ENCODE assay signal across 9 cellular contexts in the genomic region with DNA sequence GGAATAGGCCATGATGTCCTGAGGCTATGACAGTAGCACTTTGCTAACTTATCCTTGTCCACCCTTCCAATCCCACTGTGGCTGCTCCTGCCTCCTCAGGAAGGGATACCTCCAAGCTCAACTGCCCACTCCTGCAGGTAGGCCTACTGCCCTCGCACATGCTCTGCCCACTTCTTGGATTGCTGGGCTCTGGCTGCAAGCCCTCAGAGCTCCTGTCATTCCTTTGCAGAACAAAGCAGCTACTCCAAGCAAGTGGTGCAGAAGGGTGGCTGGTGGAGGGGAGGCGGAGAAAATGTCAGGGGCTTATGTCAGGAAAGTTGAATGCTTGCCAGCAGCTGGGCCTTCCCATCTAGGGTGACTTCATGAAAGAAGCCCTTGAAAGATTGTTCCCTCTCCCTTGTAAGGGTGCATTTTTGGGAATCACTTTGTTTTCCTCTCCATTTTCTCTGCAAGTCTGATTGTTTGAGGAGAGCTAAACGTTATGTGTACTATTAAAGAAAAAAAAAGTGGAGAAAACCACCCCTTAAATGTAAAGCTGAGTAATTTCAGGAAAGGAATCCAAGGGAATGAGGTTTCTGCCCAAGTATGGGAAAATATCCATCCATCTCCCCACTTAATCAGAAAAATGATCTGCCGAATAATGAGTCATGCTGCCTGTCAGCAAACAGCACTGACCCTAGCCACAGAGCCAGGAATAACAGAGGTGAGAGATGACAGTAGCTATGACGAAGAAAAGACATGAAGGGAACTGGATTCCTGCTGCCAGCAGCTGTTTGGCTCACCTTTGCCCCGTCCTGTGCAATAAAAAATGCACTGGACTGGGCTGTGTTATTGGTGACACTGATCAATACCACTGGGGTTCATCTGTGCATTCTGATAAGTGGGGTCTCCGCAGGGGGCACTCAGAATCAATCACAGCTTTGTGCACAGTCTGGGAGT.
A peak's percentile ranks its signal among the peaks of the same experiment; 100 is the strongest.
DNase-seq lines count a peak whose midpoint lies in the region; ATAC-seq, FAIRE-seq and TF ChIP-seq lines count a peak whose summit lies in the region.
"Had no signal": no experiment of that assay in that cellular context is flagged by ENCODE, and none has a peak within 500 bp of the region (broad histone marks: within the 10 kb centered on the region; RNA-seq: fewer than 3 reads in every experiment).

No MANE protein-coding gene starts in this region.

- DNase-seq in H4 (ENCODE audit: low spot score) (peak; percentile 76), hepatic stellate cell (ENCODE audit: low spot score) (peak; percentile 63), small intestine (peak; percentile 79), SW 1271 (lab: John Stamatoyannopoulos, UW) (no peak)
- no peak for DNase-seq in activated naive CD4-positive, alpha-beta T cell treated with anti-CD3 and anti-CD28 coated beads, Interleukin-2, amount 50 U/mL, for 72 hours (ENCODE audit: low spot score in 2 of 2)
- DNase-seq in activated naive CD4-positive, alpha-beta T cell treated with anti-CD3 and anti-CD28 coated beads, Interleukin-2, amount 50 U/mL, for 16 hours = no peak
- DNase-seq: stimulated activated CD4-positive, alpha-beta T cell treated with anti-CD3 and anti-CD28 coated beads, Interleukin-4, amount 100 ng/mL, for 1 hour had no signal

- no peak overlapping the region for H3K27ac Mint-ChIP-seq in activated naive CD4-positive, alpha-beta T cell treated with anti-CD3 and anti-CD28 coated beads, Interleukin-2, amount 50 U/mL, for 72 hours

- peak; percentile 87 for ATAC-seq in SK-N-SH treated with all-trans-retinoic acid at 6 μM for 48 hours
- no peak for ATAC-seq in activated naive CD4-positive, alpha-beta T cell treated with anti-CD3 and anti-CD28 coated beads, Interleukin-2, amount 50 U/mL, for 72 hours
- ATAC-seq in GM19035 (IDR thresholded peaks at IDR 0.05; ENCODE audit: unreplicated experiment) = no peak

- no peaks in the 10 kb centered on the region for H3K9me3 Mint-ChIP-seq in activated naive CD4-positive, alpha-beta T cell treated with anti-CD3 and anti-CD28 coated beads, Interleukin-2, amount 50 U/mL, for 72 hours

- H3K4me3 ChIP-seq in small intestine (ENCODE audit: low read depth in 1 of 2, low read length in 2 of 2) = no peak overlapping the region

- peaks cover 0 to 2% of the 10 kb centered on the region in 2 donors for H3K4me1 ChIP-seq in small intestine (ENCODE audit: control insufficient read depth in 2 of 2, insufficient read depth in 1 of 2, low read depth in 1 of 2, low read length in 1 of 2)

- no peaks in the 10 kb centered on the region for H3K27me3 ChIP-seq in small intestine (ENCODE audit: control insufficient read depth in 2 of 2, insufficient read depth in 2 of 2, low read length in 2 of 2)

- H3K9me3 ChIP-seq in small intestine (ENCODE audit: control insufficient read depth, low read depth) = no peaks in the 10 kb centered on the region

- H3K36me3 ChIP-seq in small intestine (ENCODE audit: control insufficient read depth in 2 of 2, insufficient read depth in 2 of 2, low read length in 2 of 2) = no peaks in the 10 kb centered on the region

- FAIRE-seq in small intestine (lab: Jason Lieb, UNC) = no peak

- 27 to 48% (median 33%) methylated on average over 7 of the region's 7 CpGs for WGBS in small intestine, 3 donors

- no peak overlapping the region for H3K27ac ChIP-seq in small intestine (ENCODE audit: low read depth in 1 of 2, low read length in 1 of 2)

- no peaks in the 10 kb centered on the region for H3K36me3 Mint-ChIP-seq in activated naive CD4-positive, alpha-beta T cell treated with anti-CD3 and anti-CD28 coated beads, Interleukin-2, amount 50 U/mL, for 72 hours

TF ChIP-seq in SK-N-SH treated with all-trans-retinoic acid at 6 μM for 48 hours, 23 proteins besides CTCF, POLR2A, EP300 and RAD21:
- no peak for TF ChIP-seq ZFP30 (CRISPR knock-in tag; IDR thresholded peaks at IDR 0.05)
- TF ChIP-seq CSDC2 (CRISPR knock-in tag; IDR thresholded peaks at IDR 0.05) = no peak
- no peak for TF ChIP-seq TOX (CRISPR knock-in tag; IDR thresholded peaks at IDR 0.05; ENCODE audit: borderline replicate concordance)
- peak; percentile 60 for TF ChIP-seq ISL1 (CRISPR knock-in tag; IDR thresholded peaks at IDR 0.05)
- no peak for TF ChIP-seq ZNF565 (CRISPR knock-in tag; conservative IDR thresholded peaks at IDR 0.05; ENCODE audit: low read depth)
- TF ChIP-seq, protein P1, sequence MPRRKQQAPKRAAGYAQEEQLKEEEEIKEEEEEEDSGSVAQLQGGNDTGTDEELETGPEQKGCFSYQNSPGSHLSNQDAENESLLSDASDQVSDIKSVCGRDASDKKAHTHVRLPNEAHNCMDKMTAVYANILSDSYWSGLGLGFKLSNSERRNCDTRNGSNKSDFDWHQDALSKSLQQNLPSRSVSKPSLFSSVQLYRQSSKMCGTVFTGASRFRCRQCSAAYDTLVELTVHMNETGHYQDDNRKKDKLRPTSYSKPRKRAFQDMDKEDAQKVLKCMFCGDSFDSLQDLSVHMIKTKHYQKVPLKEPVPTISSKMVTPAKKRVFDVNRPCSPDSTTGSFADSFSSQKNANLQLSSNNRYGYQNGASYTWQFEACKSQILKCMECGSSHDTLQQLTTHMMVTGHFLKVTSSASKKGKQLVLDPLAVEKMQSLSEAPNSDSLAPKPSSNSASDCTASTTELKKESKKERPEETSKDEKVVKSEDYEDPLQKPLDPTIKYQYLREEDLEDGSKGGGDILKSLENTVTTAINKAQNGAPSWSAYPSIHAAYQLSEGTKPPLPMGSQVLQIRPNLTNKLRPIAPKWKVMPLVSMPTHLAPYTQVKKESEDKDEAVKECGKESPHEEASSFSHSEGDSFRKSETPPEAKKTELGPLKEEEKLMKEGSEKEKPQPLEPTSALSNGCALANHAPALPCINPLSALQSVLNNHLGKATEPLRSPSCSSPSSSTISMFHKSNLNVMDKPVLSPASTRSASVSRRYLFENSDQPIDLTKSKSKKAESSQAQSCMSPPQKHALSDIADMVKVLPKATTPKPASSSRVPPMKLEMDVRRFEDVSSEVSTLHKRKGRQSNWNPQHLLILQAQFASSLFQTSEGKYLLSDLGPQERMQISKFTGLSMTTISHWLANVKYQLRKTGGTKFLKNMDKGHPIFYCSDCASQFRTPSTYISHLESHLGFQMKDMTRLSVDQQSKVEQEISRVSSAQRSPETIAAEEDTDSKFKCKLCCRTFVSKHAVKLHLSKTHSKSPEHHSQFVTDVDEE (CRISPR knock-in tag; IDR thresholded peaks at IDR 0.05) = no peak
- no peak for TF ChIP-seq ESRRG (CRISPR knock-in tag; IDR thresholded peaks at IDR 0.05)
- TF ChIP-seq ZC3H10 (CRISPR knock-in tag; IDR thresholded peaks at IDR 0.05) = no peak
- TF ChIP-seq ARNTL (CRISPR knock-in tag; IDR thresholded peaks at IDR 0.05; ENCODE audit: borderline replicate concordance, low read depth) = no peak
- no peak for TF ChIP-seq GLIS3 (CRISPR knock-in tag; IDR thresholded peaks at IDR 0.05)
- TF ChIP-seq, protein P2, sequence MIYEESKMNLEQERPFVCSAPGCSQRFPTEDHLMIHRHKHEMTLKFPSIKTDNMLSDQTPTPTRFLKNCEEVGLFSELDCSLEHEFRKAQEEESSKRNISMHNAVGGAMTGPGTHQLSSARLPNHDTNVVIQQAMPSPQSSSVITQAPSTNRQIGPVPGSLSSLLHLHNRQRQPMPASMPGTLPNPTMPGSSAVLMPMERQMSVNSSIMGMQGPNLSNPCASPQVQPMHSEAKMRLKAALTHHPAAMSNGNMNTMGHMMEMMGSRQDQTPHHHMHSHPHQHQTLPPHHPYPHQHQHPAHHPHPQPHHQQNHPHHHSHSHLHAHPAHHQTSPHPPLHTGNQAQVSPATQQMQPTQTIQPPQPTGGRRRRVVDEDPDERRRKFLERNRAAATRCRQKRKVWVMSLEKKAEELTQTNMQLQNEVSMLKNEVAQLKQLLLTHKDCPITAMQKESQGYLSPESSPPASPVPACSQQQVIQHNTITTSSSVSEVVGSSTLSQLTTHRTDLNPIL (CRISPR knock-in tag; IDR thresholded peaks at IDR 0.05; ENCODE audit: low read depth) = peak; percentile 71; the same call in 1 of the 2 replicates
- no peak for TF ChIP-seq SNAI2 (CRISPR knock-in tag; IDR thresholded peaks at IDR 0.05)
- TF ChIP-seq, protein P3, sequence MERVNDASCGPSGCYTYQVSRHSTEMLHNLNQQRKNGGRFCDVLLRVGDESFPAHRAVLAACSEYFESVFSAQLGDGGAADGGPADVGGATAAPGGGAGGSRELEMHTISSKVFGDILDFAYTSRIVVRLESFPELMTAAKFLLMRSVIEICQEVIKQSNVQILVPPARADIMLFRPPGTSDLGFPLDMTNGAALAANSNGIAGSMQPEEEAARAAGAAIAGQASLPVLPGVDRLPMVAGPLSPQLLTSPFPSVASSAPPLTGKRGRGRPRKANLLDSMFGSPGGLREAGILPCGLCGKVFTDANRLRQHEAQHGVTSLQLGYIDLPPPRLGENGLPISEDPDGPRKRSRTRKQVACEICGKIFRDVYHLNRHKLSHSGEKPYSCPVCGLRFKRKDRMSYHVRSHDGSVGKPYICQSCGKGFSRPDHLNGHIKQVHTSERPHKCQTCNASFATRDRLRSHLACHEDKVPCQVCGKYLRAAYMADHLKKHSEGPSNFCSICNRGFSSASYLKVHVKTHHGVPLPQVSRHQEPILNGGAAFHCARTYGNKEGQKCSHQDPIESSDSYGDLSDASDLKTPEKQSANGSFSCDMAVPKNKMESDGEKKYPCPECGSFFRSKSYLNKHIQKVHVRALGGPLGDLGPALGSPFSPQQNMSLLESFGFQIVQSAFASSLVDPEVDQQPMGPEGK (CRISPR knock-in tag; IDR thresholded peaks at IDR 0.05; ENCODE audit: borderline replicate concordance) = no peak
- TF ChIP-seq, protein P4, sequence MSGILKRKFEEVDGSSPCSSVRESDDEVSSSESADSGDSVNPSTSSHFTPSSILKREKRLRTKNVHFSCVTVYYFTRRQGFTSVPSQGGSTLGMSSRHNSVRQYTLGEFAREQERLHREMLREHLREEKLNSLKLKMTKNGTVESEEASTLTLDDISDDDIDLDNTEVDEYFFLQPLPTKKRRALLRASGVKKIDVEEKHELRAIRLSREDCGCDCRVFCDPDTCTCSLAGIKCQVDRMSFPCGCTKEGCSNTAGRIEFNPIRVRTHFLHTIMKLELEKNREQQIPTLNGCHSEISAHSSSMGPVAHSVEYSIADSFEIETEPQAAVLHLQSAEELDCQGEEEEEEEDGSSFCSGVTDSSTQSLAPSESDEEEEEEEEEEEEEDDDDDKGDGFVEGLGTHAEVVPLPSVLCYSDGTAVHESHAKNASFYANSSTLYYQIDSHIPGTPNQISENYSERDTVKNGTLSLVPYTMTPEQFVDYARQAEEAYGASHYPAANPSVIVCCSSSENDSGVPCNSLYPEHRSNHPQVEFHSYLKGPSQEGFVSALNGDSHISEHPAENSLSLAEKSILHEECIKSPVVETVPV (CRISPR knock-in tag; IDR thresholded peaks at IDR 0.05) = no peak
TF ChIP-seq in SK-N-SH treated with all-trans-retinoic acid at 6 μM for 48 hours: peak in this region for 2.

Comparison
In these comparisons a context has a peak if more than half of its experiments do, and no peak if none do; other contexts are left out.
1. DNase-seq: peak in H4 (single experiment), hepatic stellate cell (single experiment) and small intestine (single experiment); none in activated naive CD4-positive, alpha-beta T cell treated with anti-CD3 and anti-CD28 coated beads, Interleukin-2, amount 50 U/mL, for 72 hours (0 of 2), activated naive CD4-positive, alpha-beta T cell treated with anti-CD3 and anti-CD28 coated beads, Interleukin-2, amount 50 U/mL, for 16 hours (single experiment) and SW 1271 (0 of 2).